9 cellular contexts compared by ENCODE assay signal in the genomic region with DNA sequence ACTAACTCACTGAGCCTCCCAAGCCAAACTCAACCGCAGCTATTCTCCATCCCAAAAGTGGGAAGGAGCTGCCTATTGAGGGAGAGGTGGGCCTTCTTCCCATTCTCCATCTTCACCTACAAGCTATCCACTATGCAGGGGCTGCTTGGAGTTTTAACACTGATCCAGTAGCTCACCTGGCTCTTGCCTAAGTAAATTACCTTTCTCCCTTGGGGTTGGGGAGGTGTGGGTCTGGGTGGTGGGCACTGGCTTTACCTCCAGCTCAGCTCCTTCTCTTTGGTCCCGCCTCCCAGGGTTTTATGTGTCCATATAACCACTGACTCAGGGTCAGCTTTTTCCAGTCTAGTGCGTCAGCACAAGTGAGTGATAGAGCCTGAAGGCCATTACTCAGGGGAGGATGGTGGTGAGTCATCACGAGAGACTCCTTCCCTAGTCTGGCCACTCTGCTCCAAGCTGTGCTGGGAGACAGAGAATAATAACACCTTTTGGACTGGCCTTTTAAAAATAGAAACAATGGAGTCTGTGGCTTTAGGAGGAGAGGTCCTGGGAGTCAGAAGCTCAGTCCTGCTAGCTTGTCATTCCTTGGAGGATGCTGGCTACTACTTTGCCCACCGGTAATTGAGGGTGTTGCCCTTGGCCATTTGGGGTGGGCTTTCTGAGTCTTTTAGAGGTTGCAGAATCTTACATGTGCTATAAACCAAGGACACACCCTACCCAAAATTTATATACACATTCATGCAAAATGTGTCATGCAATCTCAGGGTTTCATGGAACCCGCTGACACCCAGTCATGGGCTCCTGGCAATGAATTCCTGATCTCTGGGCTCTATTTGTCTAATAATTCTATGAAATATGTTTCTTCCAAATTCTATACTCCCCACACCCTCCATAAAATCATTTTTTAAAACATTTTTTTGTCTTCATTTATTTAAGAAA. TPM values are rescaled to one million over a fixed set of nuclear protein-coding genes. Genes with fewer than 3 reads are reported as not detected.
DNase-seq lines count a peak whose midpoint lies in the region; ATAC-seq and TF ChIP-seq lines count a peak whose summit lies in the region.
"Had no signal": no experiment of that assay in that cellular context is flagged by ENCODE, and none has a peak within 500 bp of the region (broad histone marks: within the 10 kb centered on the region; RNA-seq: fewer than 3 reads in every experiment).

No MANE protein-coding gene starts in this region.

- intact Hi-C loops in Caco-2 (cut with micrococcal nuclease; ENCODE audit: unreplicated experiment) = no loop called here
- intact Hi-C loops in CD4-positive, alpha-beta memory T cell (cut with micrococcal nuclease) = no loop called here

- H3K27ac ChIP-seq in epithelial cell of prostate = peak overlapping the region; percentile 82
- no peak overlapping the region for H3K27ac ChIP-seq in CD4-positive, alpha-beta memory T cell (ENCODE audit: low read depth, low read length)

- POLR2A ChIA-PET in Caco-2 (lab: Charles Lee) = interaction anchor here (0.7 kb wide), 1 partner anchor 36 kb away, joined by 3 read pairs; the partner anchor contains the start of gene ATP6V1G1
- POLR2A ChIA-PET in CD4-positive, alpha-beta memory T cell (lab: Charles Lee; ENCODE audit: partially characterized antibody) = interaction anchor here (1.2 kb wide), 1 partner anchor 40 kb away, joined by 3 read pairs; no protein-coding TSS in a partner anchor

- H3K36me3 Mint-ChIP-seq in Caco-2 (ENCODE audit: insufficient read depth, unreplicated experiment) = no peaks in the 10 kb centered on the region
- no peaks in the 10 kb centered on the region for H3K36me3 Mint-ChIP-seq in activated naive CD4-positive, alpha-beta T cell treated with anti-CD3 and anti-CD28 coated beads, Interleukin-2, amount 10 ng/mL, durations not matched to agents 7 days and 5 days
- H3K36me3 Mint-ChIP-seq in CD4-positive, alpha-beta memory T cell = no peaks in the 10 kb centered on the region
- H3K36me3 Mint-ChIP-seq: natural killer cell had no signal

- peak; percentile 53 to 75 for DNase-seq in Caco-2
- DNase-seq in NCI-H69 (lab: John Stamatoyannopoulos, UW) = peak; percentile 95
- DNase-seq in epithelial cell of prostate (ENCODE audit: low read depth, low spot score) = peak; percentile 96
- DNase-seq in omental fat pad (ENCODE audit: low spot score) = peak; percentile 60
- DNase-seq in activated naive CD4-positive, alpha-beta T cell treated with anti-CD3 and anti-CD28 coated beads, Interleukin-2, amount 10 ng/mL, durations not matched to agents 7 days and 5 days = no peak
- DNase-seq in CD4-positive, alpha-beta memory T cell = no peak
- DNase-seq in activated naive CD4-positive, alpha-beta T cell treated with anti-CD3 and anti-CD28 coated beads, Interleukin-2, amount 50 U/mL, for 16 hours = no peak
- DNase-seq: natural killer cell had no signal

- H3K4me1 Mint-ChIP-seq in Caco-2 (ENCODE audit: low read depth, unreplicated experiment) = peaks cover 5% of the 10 kb centered on the region
- no peaks in the 10 kb centered on the region for H3K4me1 Mint-ChIP-seq in activated naive CD4-positive, alpha-beta T cell treated with anti-CD3 and anti-CD28 coated beads, Interleukin-2, amount 10 ng/mL, durations not matched to agents 7 days and 5 days
- no peaks in the 10 kb centered on the region for H3K4me1 Mint-ChIP-seq in CD4-positive, alpha-beta memory T cell
- H3K4me1 Mint-ChIP-seq: natural killer cell had no signal

- H3K27me3 Mint-ChIP-seq in Caco-2 (ENCODE audit: insufficient read depth, unreplicated experiment) = peaks cover 7% of the 10 kb centered on the region
- H3K27me3 Mint-ChIP-seq in activated naive CD4-positive, alpha-beta T cell treated with anti-CD3 and anti-CD28 coated beads, Interleukin-2, amount 10 ng/mL, durations not matched to agents 7 days and 5 days = peaks cover 52% of the 10 kb centered on the region
- peaks cover 7 to 10% of the 10 kb centered on the region in 2 donors for H3K27me3 Mint-ChIP-seq in CD4-positive, alpha-beta memory T cell

- H3K4me3 Mint-ChIP-seq in Caco-2 (ENCODE audit: unreplicated experiment) = no peak overlapping the region
- H3K4me3 Mint-ChIP-seq in activated naive CD4-positive, alpha-beta T cell treated with anti-CD3 and anti-CD28 coated beads, Interleukin-2, amount 10 ng/mL, durations not matched to agents 7 days and 5 days = no peak overlapping the region
- H3K4me3 Mint-ChIP-seq in CD4-positive, alpha-beta memory T cell = no peak overlapping the region
- H3K4me3 Mint-ChIP-seq: natural killer cell had no signal

- peak; percentile 99 for ATAC-seq in omental fat pad (ENCODE audit: low FRiP score)
- no peak for ATAC-seq in HG02571 (IDR thresholded peaks at IDR 0.05; ENCODE audit: unreplicated experiment)

- peaks cover 8% of the 10 kb centered on the region; the same call in 1 of the 2 replicates for H3K4me1 ChIP-seq in Caco-2
- H3K4me1 ChIP-seq in CD4-positive, alpha-beta memory T cell (ENCODE audit: insufficient read depth, low read length) = no peaks in the 10 kb centered on the region

- CTCF ChIA-PET in Caco-2 (lab: Charles Lee) = no interaction called here
- CTCF ChIA-PET in activated naive CD4-positive, alpha-beta T cell treated with anti-CD3 and anti-CD28 coated beads, Interleukin-2, amount 10 ng/mL, durations not matched to agents 7 days and 5 days (lab: Charles Lee) = interaction anchor here (0.9 kb wide), 1 partner anchor 12 kb away, joined by 3 read pairs; no protein-coding TSS in a partner anchor
- CTCF ChIA-PET in CD4-positive, alpha-beta memory T cell (lab: Charles Lee; ENCODE audit: partially characterized antibody) = interaction anchor here (1.0 to 1.1 kb wide), 2 partner anchors 41 to 101 kb away, joined by 3 to 6 read pairs; no protein-coding TSS in a partner anchor

- no peak overlapping the region for H3K4me3 ChIP-seq in Caco-2 (ENCODE audit: low read depth, low read length)
- H3K4me3 ChIP-seq in CD4-positive, alpha-beta memory T cell (ENCODE audit: low read length in 2 of 2) = no peak overlapping the region

- H3K9me3 ChIP-seq in Caco-2 = no peaks in the 10 kb centered on the region
- no peaks in the 10 kb centered on the region for H3K9me3 ChIP-seq in CD4-positive, alpha-beta memory T cell (ENCODE audit: control insufficient read depth in 1 of 2, low read length in 2 of 2)

- BruUV-seq in Caco-2 (replicated peaks; lab: Mats Ljungman, UMichigan) = no TSS peak

- no peaks in the 10 kb centered on the region for H3K9me3 Mint-ChIP-seq in Caco-2 (ENCODE audit: unreplicated experiment)
- H3K9me3 Mint-ChIP-seq in activated naive CD4-positive, alpha-beta T cell treated with anti-CD3 and anti-CD28 coated beads, Interleukin-2, amount 10 ng/mL, durations not matched to agents 7 days and 5 days = no peaks in the 10 kb centered on the region
- peaks cover 0 to 11% (median 0%) of the 10 kb centered on the region in 8 donors for H3K9me3 Mint-ChIP-seq in CD4-positive, alpha-beta memory T cell
- H3K9me3 Mint-ChIP-seq: natural killer cell had no signal

- H3K27ac Mint-ChIP-seq in Caco-2 (ENCODE audit: unreplicated experiment) = no peak overlapping the region
- no peak overlapping the region for H3K27ac Mint-ChIP-seq in activated naive CD4-positive, alpha-beta T cell treated with anti-CD3 and anti-CD28 coated beads, Interleukin-2, amount 10 ng/mL, durations not matched to agents 7 days and 5 days
- H3K27ac Mint-ChIP-seq in CD4-positive, alpha-beta memory T cell = no peak overlapping the region
- H3K27ac Mint-ChIP-seq: natural killer cell had no signal

- H3K27me3 ChIP-seq in Caco-2 (replicated peaks; ENCODE audit: control insufficient read depth, insufficient read depth, low read length) = no peaks in the 10 kb centered on the region
- H3K27me3 ChIP-seq in CD4-positive, alpha-beta memory T cell (ENCODE audit: insufficient read depth, low read length) = no peaks in the 10 kb centered on the region

- H3K36me3 ChIP-seq in Caco-2 (ENCODE audit: control insufficient read depth, insufficient read depth, low read length) = no peaks in the 10 kb centered on the region
- no peaks in the 10 kb centered on the region for H3K36me3 ChIP-seq in CD4-positive, alpha-beta memory T cell (ENCODE audit: insufficient read depth, low read length)

- no peak for TF ChIP-seq CTCF in Caco-2 (IDR thresholded peaks at IDR 0.05; ENCODE audit: insufficient read depth in 1 of 2, low read depth in 1 of 2, low read length in 1 of 2, severe bottlenecking in 1 of 2, unreplicated experiment in 1 of 2)
- no peak for TF ChIP-seq CTCF in omental fat pad (IDR thresholded peaks at IDR 0.05)

RNA-seq across cellular contexts. Expression of gene ATP6V1G1, which starts 35.6 kb away (rescaled TPM):
- total RNA-seq in Caco-2 (2022) (143 and 147 TPM in 2 replicates), omental fat pad (100 to 1,000 TPM; 101 to 152 (median 139) TPM)
- total RNA-seq in CD4-positive, alpha-beta memory T cell = 100 to 1,000 TPM; 121 TPM
- 100 to 1,000 TPM; 274 to 449 TPM for polyA plus RNA-seq in CD4-positive, alpha-beta memory T cell

RNA-seq across cellular contexts. Expression of gene WHRN, which starts 46.7 kb away (rescaled TPM):
- total RNA-seq in Caco-2 (2022) (1.4 and 1.6 TPM in 2 replicates), omental fat pad (10 to 100 TPM in 1 of 4 donors, 1 to 10 TPM in 3; 3.0 to 15.5 (median 6.6) TPM)
- 10 to 100 TPM in 1 of 2 experiments, 1 to 10 TPM in 1; 8.4 to 10.1 TPM for total RNA-seq in CD4-positive, alpha-beta memory T cell
- polyA plus RNA-seq in CD4-positive, alpha-beta memory T cell = 1 to 10 TPM in 1 of 2 donors, under 1 TPM in 1; 0.24 to 1.5 TPM

RNA-seq across cellular contexts. Expression of gene TMEM268, which starts 59.1 kb away (rescaled TPM):
- total RNA-seq in Caco-2 (2022) (15.1 and 21.2 TPM in 2 replicates), omental fat pad (10 to 100 TPM; 11.2 to 26.1 (median 14.6) TPM)
- 10 to 100 TPM; 12.6 to 13.4 TPM for total RNA-seq in CD4-positive, alpha-beta memory T cell
- polyA plus RNA-seq in CD4-positive, alpha-beta memory T cell = 1 to 10 TPM; 8.8 to 9.0 TPM

Comparison
In these comparisons a context has a peak if more than half of its experiments do, and no peak if none do; other contexts are left out.
1. DNase-seq: peak in Caco-2 (2 of 2), NCI-H69 (single experiment), epithelial cell of prostate (single experiment) and omental fat pad (single experiment); none in activated naive CD4-positive, alpha-beta T cell treated with anti-CD3 and anti-CD28 coated beads, Interleukin-2, amount 10 ng/mL, durations not matched to agents 7 days and 5 days (single experiment), CD4-positive, alpha-beta memory T cell (0 of 5) and activated naive CD4-positive, alpha-beta T cell treated with anti-CD3 and anti-CD28 coated beads, Interleukin-2, amount 50 U/mL, for 16 hours (single experiment).